Comparison of ENCODE assay signal across 2 cellular contexts in the genomic region with DNA sequence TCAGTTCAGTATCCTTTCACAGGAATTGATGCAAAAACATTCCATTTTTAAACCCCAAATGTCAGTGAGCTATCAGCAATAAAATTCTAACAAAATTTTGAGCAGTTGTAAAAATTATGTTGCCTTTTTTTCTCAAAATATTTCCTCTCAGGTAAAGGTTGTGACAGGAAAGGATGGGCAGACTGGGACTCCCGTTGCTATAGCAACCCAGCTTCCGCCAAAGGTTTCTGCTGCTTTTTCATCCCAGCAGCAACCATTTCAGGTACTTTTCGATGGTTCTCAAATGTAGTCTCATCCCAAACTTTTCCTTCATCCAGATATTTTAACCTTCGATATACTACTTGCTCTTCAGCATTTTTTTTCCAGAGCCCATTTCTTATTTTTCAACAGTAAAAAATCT.
A peak's percentile ranks its signal among the peaks of the same experiment; 100 is the strongest.
TF ChIP-seq lines count a peak whose summit lies in the region.

No MANE protein-coding gene starts in this region.

TF ChIP-seq in HepG2, 621 proteins besides CTCF, POLR2A, EP300 and RAD21:
- TF ChIP-seq ZNF382 (CRISPR knock-in tag; IDR thresholded peaks at IDR 0.05; ENCODE audit: borderline replicate concordance): no peak
- TF ChIP-seq RFX1 (IDR thresholded peaks at IDR 0.05): peak; percentile 13; the same call in 1 of the 2 replicates

TF ChIP-seq in GM12878, 131 proteins besides CTCF, POLR2A, EP300 and RAD21:
- no peak for TF ChIP-seq IKZF2 (IDR thresholded peaks at IDR 0.05)
- no peak for TF ChIP-seq ZNF217 (IDR thresholded peaks at IDR 0.05)
- no peak for TF ChIP-seq BCL3 (IDR thresholded peaks at IDR 0.05; ENCODE audit: borderline replicate concordance, insufficient read depth, low read depth, low read length, poor library complexity, severe bottlenecking)
- no peak for TF ChIP-seq BACH1 (IDR thresholded peaks at IDR 0.05; ENCODE audit: borderline replicate concordance)
- TF ChIP-seq, protein P1, sequence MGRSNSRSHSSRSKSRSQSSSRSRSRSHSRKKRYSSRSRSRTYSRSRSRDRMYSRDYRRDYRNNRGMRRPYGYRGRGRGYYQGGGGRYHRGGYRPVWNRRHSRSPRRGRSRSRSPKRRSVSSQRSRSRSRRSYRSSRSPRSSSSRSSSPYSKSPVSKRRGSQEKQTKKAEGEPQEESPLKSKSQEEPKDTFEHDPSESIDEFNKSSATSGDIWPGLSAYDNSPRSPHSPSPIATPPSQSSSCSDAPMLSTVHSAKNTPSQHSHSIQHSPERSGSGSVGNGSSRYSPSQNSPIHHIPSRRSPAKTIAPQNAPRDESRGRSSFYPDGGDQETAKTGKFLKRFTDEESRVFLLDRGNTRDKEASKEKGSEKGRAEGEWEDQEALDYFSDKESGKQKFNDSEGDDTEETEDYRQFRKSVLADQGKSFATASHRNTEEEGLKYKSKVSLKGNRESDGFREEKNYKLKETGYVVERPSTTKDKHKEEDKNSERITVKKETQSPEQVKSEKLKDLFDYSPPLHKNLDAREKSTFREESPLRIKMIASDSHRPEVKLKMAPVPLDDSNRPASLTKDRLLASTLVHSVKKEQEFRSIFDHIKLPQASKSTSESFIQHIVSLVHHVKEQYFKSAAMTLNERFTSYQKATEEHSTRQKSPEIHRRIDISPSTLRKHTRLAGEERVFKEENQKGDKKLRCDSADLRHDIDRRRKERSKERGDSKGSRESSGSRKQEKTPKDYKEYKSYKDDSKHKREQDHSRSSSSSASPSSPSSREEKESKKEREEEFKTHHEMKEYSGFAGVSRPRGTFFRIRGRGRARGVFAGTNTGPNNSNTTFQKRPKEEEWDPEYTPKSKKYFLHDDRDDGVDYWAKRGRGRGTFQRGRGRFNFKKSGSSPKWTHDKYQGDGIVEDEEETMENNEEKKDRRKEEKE (IDR thresholded peaks at IDR 0.05): no peak
- TF ChIP-seq ZBTB11 (CRISPR knock-in tag; IDR thresholded peaks at IDR 0.05): no peak
- TF ChIP-seq NBN (IDR thresholded peaks at IDR 0.05): no peak
- TF ChIP-seq, protein P2, sequence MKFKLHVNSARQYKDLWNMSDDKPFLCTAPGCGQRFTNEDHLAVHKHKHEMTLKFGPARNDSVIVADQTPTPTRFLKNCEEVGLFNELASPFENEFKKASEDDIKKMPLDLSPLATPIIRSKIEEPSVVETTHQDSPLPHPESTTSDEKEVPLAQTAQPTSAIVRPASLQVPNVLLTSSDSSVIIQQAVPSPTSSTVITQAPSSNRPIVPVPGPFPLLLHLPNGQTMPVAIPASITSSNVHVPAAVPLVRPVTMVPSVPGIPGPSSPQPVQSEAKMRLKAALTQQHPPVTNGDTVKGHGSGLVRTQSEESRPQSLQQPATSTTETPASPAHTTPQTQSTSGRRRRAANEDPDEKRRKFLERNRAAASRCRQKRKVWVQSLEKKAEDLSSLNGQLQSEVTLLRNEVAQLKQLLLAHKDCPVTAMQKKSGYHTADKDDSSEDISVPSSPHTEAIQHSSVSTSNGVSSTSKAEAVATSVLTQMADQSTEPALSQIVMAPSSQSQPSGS (IDR thresholded peaks at IDR 0.05; ENCODE audit: low read length): no peak
- no peak for TF ChIP-seq ATF3 (IDR thresholded peaks at IDR 0.05; ENCODE audit: borderline replicate concordance, extremely low read depth, low read depth, low read length)
- TF ChIP-seq, protein P3, sequence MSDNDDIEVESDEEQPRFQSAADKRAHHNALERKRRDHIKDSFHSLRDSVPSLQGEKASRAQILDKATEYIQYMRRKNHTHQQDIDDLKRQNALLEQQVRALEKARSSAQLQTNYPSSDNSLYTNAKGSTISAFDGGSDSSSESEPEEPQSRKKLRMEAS (IDR thresholded peaks at IDR 0.05; ENCODE audit: low read depth, low read length): no peak
- TF ChIP-seq, protein P4, sequence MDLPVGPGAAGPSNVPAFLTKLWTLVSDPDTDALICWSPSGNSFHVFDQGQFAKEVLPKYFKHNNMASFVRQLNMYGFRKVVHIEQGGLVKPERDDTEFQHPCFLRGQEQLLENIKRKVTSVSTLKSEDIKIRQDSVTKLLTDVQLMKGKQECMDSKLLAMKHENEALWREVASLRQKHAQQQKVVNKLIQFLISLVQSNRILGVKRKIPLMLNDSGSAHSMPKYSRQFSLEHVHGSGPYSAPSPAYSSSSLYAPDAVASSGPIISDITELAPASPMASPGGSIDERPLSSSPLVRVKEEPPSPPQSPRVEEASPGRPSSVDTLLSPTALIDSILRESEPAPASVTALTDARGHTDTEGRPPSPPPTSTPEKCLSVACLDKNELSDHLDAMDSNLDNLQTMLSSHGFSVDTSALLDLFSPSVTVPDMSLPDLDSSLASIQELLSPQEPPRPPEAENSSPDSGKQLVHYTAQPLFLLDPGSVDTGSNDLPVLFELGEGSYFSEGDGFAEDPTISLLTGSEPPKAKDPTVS (IDR thresholded peaks at IDR 0.05; ENCODE audit: low read depth, low read length): no peak
- no peak for TF ChIP-seq MEF2A (IDR thresholded peaks at IDR 0.05; ENCODE audit: insufficient read depth, low read depth, low read length)
- no peak for TF ChIP-seq USF2 (IDR thresholded peaks at IDR 0.05; ENCODE audit: borderline replicate concordance, low read depth, low read length)
- no peak for TF ChIP-seq SRF (IDR thresholded peaks at IDR 0.05; ENCODE audit: low read depth in 2 of 2, low read length in 2 of 2)
- TF ChIP-seq NKRF (conservative IDR thresholded peaks at IDR 0.05): no peak
- TF ChIP-seq NFYA (IDR thresholded peaks at IDR 0.05; ENCODE audit: borderline replicate concordance, low read depth, low read length): no peak
- no peak for TF ChIP-seq SIN3A (IDR thresholded peaks at IDR 0.05; ENCODE audit: low read depth, low read length)
- no peak for TF ChIP-seq RBBP5 (conservative IDR thresholded peaks at IDR 0.05)
- TF ChIP-seq PAX5 (IDR thresholded peaks at IDR 0.05; ENCODE audit: borderline replicate concordance, low read depth, low read length): no peak
